In the genomic region with DNA sequence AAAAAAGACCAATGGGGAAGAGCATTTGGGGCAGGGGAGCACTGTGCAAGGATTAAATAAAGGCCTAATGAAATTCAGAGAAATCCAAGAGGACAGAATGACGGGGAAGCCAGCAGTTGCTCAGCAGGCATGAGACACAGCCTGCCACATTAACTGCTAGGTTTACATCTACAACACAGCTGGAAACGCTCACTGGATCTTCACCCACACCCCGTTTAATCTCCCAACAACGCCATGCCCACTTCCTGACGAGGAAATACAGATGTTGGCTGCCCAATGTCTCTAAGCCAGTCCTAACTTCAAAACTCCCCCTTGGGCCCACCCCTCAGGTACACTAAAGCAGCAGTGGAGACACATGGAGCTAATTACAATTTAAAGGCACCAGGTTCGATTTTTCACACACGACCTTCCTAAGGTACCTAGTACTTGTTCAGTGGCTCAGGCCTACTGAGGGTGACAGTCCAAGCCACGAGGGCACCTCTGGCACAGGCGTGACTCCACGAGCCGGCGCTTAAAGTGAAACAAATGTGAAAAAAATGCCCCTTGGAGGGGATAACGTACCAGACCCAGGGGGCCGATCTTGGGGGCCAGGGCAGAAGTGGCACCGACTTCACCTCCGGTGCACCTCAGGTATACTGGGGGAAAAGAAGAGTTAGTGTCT, we compare ENCODE assay signal across 8 cellular contexts. TPM values are rescaled to one million over a fixed set of nuclear protein-coding genes. Genes with fewer than 3 reads are reported as not detected.
DNase-seq lines count a peak whose midpoint lies in the region; TF ChIP-seq lines count a peak whose summit lies in the region.

No MANE protein-coding gene starts in this region.

- H3K9me3 ChIP-seq in iPS-15b (ENCODE audit: control insufficient read depth, insufficient read depth, low read length): no peaks in the 10 kb centered on the region
- H3K9me3 ChIP-seq in spleen: no peaks in the 10 kb centered on the region

- 1 to 2% (median 1%) methylated on average over 16 of the region's 16 CpGs for WGBS in spleen, 5 donors

- intact Hi-C loops in spleen (cut with DNase I; ENCODE audit: low total_unique reads): no loop called here

- H3K4me1 ChIP-seq in iPS-15b (ENCODE audit: control insufficient read depth, insufficient read depth, low read length) (peaks cover 3% of the 10 kb centered on the region), spleen (peaks cover 24 to 68% (median 44%) of the 10 kb centered on the region in 6 donors)

- TF ChIP-seq CTCF in spleen (IDR thresholded peaks at IDR 0.05 in 8 of 11, conservative IDR thresholded peaks at IDR 0.05 in 3 of 11): no peak

- no peak for TF ChIP-seq POLR2A in spleen (IDR thresholded peaks at IDR 0.05)

- peak overlapping the region; percentile 95 for H3K4me3 ChIP-seq in iPS-15b (ENCODE audit: low read depth, low read length)
- H3K4me3 ChIP-seq in spleen: peak overlapping the region; percentile 65 to 90 (median 81)

- H3K9ac ChIP-seq in iPS-15b (ENCODE audit: low read depth, low read length): peak overlapping the region; percentile 100

- in situ Hi-C loops in Caki2 (cut with HindIII; ENCODE audit: low pct_unique_long_range_greater_than_20kb, low sequenced_read_pairs): no loop called here

- peak; percentile 17 for DNase-seq in Caki2 (ENCODE audit: low read depth)
- DNase-seq in HT-29 (ENCODE audit: low spot score): peak; percentile 34
- DNase-seq in amniotic epithelial cell (ENCODE audit: low read depth): peak; percentile 45
- no peak for DNase-seq in spleen
- no peak for DNase-seq in DMS153 (lab: John Stamatoyannopoulos, UW)
- no peak for DNase-seq in pons (ENCODE audit: low spot score)
- DNase-seq in NCI-H2029 treated with DMSO at 0.1 percent for 48 hours (lab: John Stamatoyannopoulos, UW): no peak

- H3K27ac ChIP-seq in spleen: peak overlapping the region; percentile 90 to 96 (median 95)

- H3K36me3 ChIP-seq in iPS-15b (ENCODE audit: control insufficient read depth, insufficient read depth, low read length) (peaks cover 59% of the 10 kb centered on the region), spleen (peaks cover 0 to 77% (median 45%) of the 10 kb centered on the region in 6 donors)

- H3K27me3 ChIP-seq in iPS-15b (ENCODE audit: control insufficient read depth, insufficient read depth, low read length): no peaks in the 10 kb centered on the region
- H3K27me3 ChIP-seq in spleen (replicated peaks in 1 of 7): no peaks in the 10 kb centered on the region

RNA-seq across cellular contexts. Expression of a gene that starts 0.9 kb away (rescaled TPM):
- total RNA-seq in Caki2 (2014; rRNA removed; shearing (Covaris generic); ENCODE audit: low replicate concordance): 1,560 and 1,589 TPM in 2 replicates
- 1,249 and 1,284 TPM in 2 replicates for total RNA-seq in HT-29 (2014; rRNA removed; shearing (Covaris generic))
- total RNA-seq in spleen: 1,000 to 10,000 TPM; 1,013 to 2,248 (median 1,247) TPM
- polyA plus RNA-seq in spleen: 1,000 to 10,000 TPM; 5,054 to 9,017 (median 7,616) TPM

RNA-seq across cellular contexts. Expression of a gene that starts 1.0 kb away (rescaled TPM):
- 9.5 and 13.0 TPM in 2 replicates for total RNA-seq in Caki2 (2014; rRNA removed; shearing (Covaris generic); ENCODE audit: low replicate concordance)
- 14.9 and 20.6 TPM in 2 replicates for total RNA-seq in HT-29 (2014; rRNA removed; shearing (Covaris generic))
- 10 to 100 TPM; 18.3 to 29.7 (median 24.5) TPM for total RNA-seq in spleen
- 10 to 100 TPM; 13.5 to 32.1 (median 26.0) TPM for polyA plus RNA-seq in spleen

RNA-seq across cellular contexts. Expression of a gene that starts 26.1 kb away (rescaled TPM):
- total RNA-seq in Caki2 (2014; rRNA removed; shearing (Covaris generic); ENCODE audit: low replicate concordance): 2.5 and 2.8 TPM in 2 replicates
- total RNA-seq in HT-29 (2014; rRNA removed; shearing (Covaris generic)): 5.6 and 9.3 TPM in 2 replicates
- total RNA-seq in spleen: 10 to 100 TPM; 10.4 to 14.7 (median 12.7) TPM
- 1 to 10 TPM; 2.3 to 4.1 (median 3.8) TPM for polyA plus RNA-seq in spleen

RNA-seq across cellular contexts. Expression of a gene that starts 53.3 kb away (rescaled TPM):
- 13.0 and 16.7 TPM in 2 replicates for total RNA-seq in Caki2 (2014; rRNA removed; shearing (Covaris generic); ENCODE audit: low replicate concordance)
- total RNA-seq in HT-29 (2014; rRNA removed; shearing (Covaris generic)): 36.2 and 37.5 TPM in 2 replicates
- 10 to 100 TPM; 16.8 to 32.0 (median 23.0) TPM for total RNA-seq in spleen
- polyA plus RNA-seq in spleen: 10 to 100 TPM; 10.0 to 18.3 (median 14.5) TPM

Comparison
In these comparisons a context has a peak if more than half of its experiments do, and no peak if none do; other contexts are left out.
1. DNase-seq: peak in Caki2 (single experiment), HT-29 (single experiment) and amniotic epithelial cell (single experiment); none in spleen (single experiment), DMS153 (single experiment), pons (single experiment) and NCI-H2029 treated with DMSO at 0.1 percent for 48 hours (single experiment).